In genomic region chr3:149339931-149340309, GRCh38 we compare ENCODE assay signal across 9 cellular contexts. TPM values are rescaled to one million over a fixed set of nuclear protein-coding genes. Genes with fewer than 3 reads are reported as not detected.
A peak's percentile ranks its signal among the peaks of the same experiment; 100 is the strongest.
DNase-seq lines count a peak whose midpoint lies in the region; ATAC-seq and TF ChIP-seq lines count a peak whose summit lies in the region.
"Had no signal": no experiment of that assay in that cellular context is flagged by ENCODE, and none has a peak within 500 bp of the region (broad histone marks: within the 10 kb centered on the region; RNA-seq: fewer than 3 reads in every experiment).

No MANE protein-coding gene starts in this region.

- intact Hi-C loops in HCT116 (cut with micrococcal nuclease), result no loop called here

- TF ChIP-seq POLR2A in HCT116 (IDR thresholded peaks at IDR 0.05; ENCODE audit: borderline replicate concordance, extremely low read depth, insufficient read depth, insufficient read length), result no peak

- no peaks in the 10 kb centered on the region for H4K20me1 ChIP-seq in HCT116 (ENCODE audit: insufficient read depth)

- H3K9ac ChIP-seq in HCT116 (ENCODE audit: low read length), result peak overlapping the region; percentile 52
- H3K9ac ChIP-seq in parathyroid adenoma, result no peak overlapping the region

- TF ChIP-seq RAD21 in HCT116 (IDR thresholded peaks at IDR 0.05; ENCODE audit: low read depth), result peak; percentile 33; the same call in 1 of the 2 replicates

- H3K36me3 ChIP-seq in HCT116 (ENCODE audit: control insufficient read depth in 1 of 2, insufficient read depth in 2 of 2, low read length in 2 of 2) (no peaks in the 10 kb centered on the region), RWPE2 (ENCODE audit: low read depth) (no peaks in the 10 kb centered on the region), parathyroid adenoma (ENCODE audit: control insufficient read depth, insufficient read depth, low read length) (no peaks in the 10 kb centered on the region)

- H3K27ac ChIP-seq in HCT116 (ENCODE audit: low read depth, low read length) (peak overlapping the region; percentile 70), RWPE2 (ENCODE audit: poor library complexity, severe bottlenecking) (peak overlapping the region; percentile 98), parathyroid adenoma (peak overlapping the region; percentile 52)

- peaks cover 13 to 54% of the 10 kb centered on the region in 2 experiments; a peak in 3 of 4 replicates for H3K4me1 ChIP-seq in HCT116 (ENCODE audit: control insufficient read depth in 1 of 2, insufficient read depth in 2 of 2, low read length in 2 of 2)
- peaks cover 41% of the 10 kb centered on the region for H3K4me1 ChIP-seq in RWPE2 (ENCODE audit: insufficient read depth, poor library complexity, severe bottlenecking)
- H3K4me1 ChIP-seq in parathyroid adenoma, result no peaks in the 10 kb centered on the region

- CTCF ChIA-PET in HCT116 (lab: Charles Lee), result no interaction called here

- TF ChIP-seq CTCF in HCT116 (IDR thresholded peaks at IDR 0.05 in 2 of 3, conservative IDR thresholded peaks at IDR 0.05 in 1 of 3; ENCODE audit: borderline replicate concordance in 1 of 3, insufficient read depth in 1 of 3, low read depth in 2 of 3, low read length in 2 of 3) (no peak), RWPE2 (IDR thresholded peaks at IDR 0.05; ENCODE audit: poor library complexity, severe bottlenecking) (no peak), fibroblast of the aortic adventitia (IDR thresholded peaks at IDR 0.05; ENCODE audit: insufficient read depth, low read length) (no peak), parathyroid adenoma (IDR thresholded peaks at IDR 0.05) (no peak)

- H2AFZ ChIP-seq in HCT116 (ENCODE audit: low read depth, low read length, poor library complexity, severe bottlenecking) (no peak overlapping the region), parathyroid adenoma (no peak overlapping the region)

- ATAC-seq in HCT116 (peak; percentile 99), RWPE2 (ENCODE audit: low read depth) (peak; percentile 98), GM21526 (IDR thresholded peaks at IDR 0.05; ENCODE audit: low FRiP score, unreplicated experiment) (no peak), HG02588 (IDR thresholded peaks at IDR 0.05; ENCODE audit: unreplicated experiment) (no peak), GM19328 (IDR thresholded peaks at IDR 0.05; ENCODE audit: unreplicated experiment) (no peak)

- H3K9me2 ChIP-seq in HCT116 (ENCODE audit: insufficient read depth), result no peaks in the 10 kb centered on the region

- DNase-seq in HCT116 (ENCODE audit: low read depth, low spot score) (peak; percentile 93), RWPE2 (ENCODE audit: low spot score) (peak; percentile 93), fibroblast of the aortic adventitia (ENCODE audit: low read depth) (peak; percentile 98)
- no peak for DNase-seq in stimulated activated CD4-positive, alpha-beta T cell treated with anti-CD3 and anti-CD28 coated beads, Interleukin-4, amount 100 ng/mL, for 4 hours

- no peaks in the 10 kb centered on the region for H3K9me3 ChIP-seq in HCT116 (ENCODE audit: control insufficient read depth in 1 of 2, insufficient read depth in 1 of 2, low read depth in 1 of 2, low read length in 2 of 2)
- no peaks in the 10 kb centered on the region for H3K9me3 ChIP-seq in RWPE2 (ENCODE audit: severe bottlenecking)
- no peaks in the 10 kb centered on the region for H3K9me3 ChIP-seq in parathyroid adenoma (ENCODE audit: control insufficient read depth, low read length)

- RAD21 ChIA-PET in HCT116 (lab: Charles Lee; ENCODE audit: low non-redundant PET in 1 of 2, low total read pairs in 2 of 2, uncharacterized antibody in 2 of 2, unreplicated experiment in 2 of 2), result no interaction called here

- no peaks in the 10 kb centered on the region for H3K79me2 ChIP-seq in HCT116 (ENCODE audit: insufficient read depth, low read length)
- no peaks in the 10 kb centered on the region for H3K79me2 ChIP-seq in parathyroid adenoma

- H3K27me3 ChIP-seq in HCT116 (ENCODE audit: insufficient read depth, low read length), result no peaks in the 10 kb centered on the region
- no peaks in the 10 kb centered on the region for H3K27me3 ChIP-seq in RWPE2 (ENCODE audit: insufficient read depth, poor library complexity, severe bottlenecking)
- H3K27me3 ChIP-seq in parathyroid adenoma (ENCODE audit: control insufficient read depth, insufficient read depth, low read length), result no peaks in the 10 kb centered on the region

- POLR2A ChIA-PET in HCT116 (lab: Charles Lee), result no interaction called here

- no TSS peak for BruUV-seq in HCT116 (replicated peaks; lab: Mats Ljungman, UMichigan)

- peak overlapping the region; percentile 74 for H3K4me2 ChIP-seq in HCT116 (ENCODE audit: low read length)
- no peak overlapping the region for H3K4me2 ChIP-seq in parathyroid adenoma (ENCODE audit: low read length)

- peak overlapping the region; percentile 21 to 40 for H3K4me3 ChIP-seq in HCT116 (replicated peaks in 1 of 2; ENCODE audit: low read depth in 1 of 2, low read length in 2 of 2)
- H3K4me3 ChIP-seq in RWPE2 (ENCODE audit: severe bottlenecking), result no peak overlapping the region
- H3K4me3 ChIP-seq in fibroblast of the aortic adventitia (ENCODE audit: low read depth, low read length), result no peak overlapping the region
- H3K4me3 ChIP-seq in parathyroid adenoma (ENCODE audit: low read depth, low read length), result no peak overlapping the region

TF ChIP-seq in HCT116, 20 proteins besides CTCF, POLR2A, EP300 and RAD21 (continues in another document):
- no peak for TF ChIP-seq EGR1 (IDR thresholded peaks at IDR 0.05; ENCODE audit: low read depth)
- TF ChIP-seq SRF (IDR thresholded peaks at IDR 0.05; ENCODE audit: low read depth), result peak; percentile 68
- TF ChIP-seq CBX3 (IDR thresholded peaks at IDR 0.05; ENCODE audit: low read depth), result peak; percentile 89
- TF ChIP-seq POLR2AphosphoS5 (IDR thresholded peaks at IDR 0.05; ENCODE audit: low read depth, low read length), result peak; percentile 71; the same call in 1 of the 2 replicates
- TF ChIP-seq REST (IDR thresholded peaks at IDR 0.05; ENCODE audit: low read depth), result no peak
- no peak for TF ChIP-seq EZH2 (IDR thresholded peaks at IDR 0.05)
- TF ChIP-seq SP1 (IDR thresholded peaks at IDR 0.05; ENCODE audit: low read depth), result peak; percentile 96
- peak; percentile 28; the same call in 1 of the 2 replicates for TF ChIP-seq ATF3 (IDR thresholded peaks at IDR 0.05)
- TF ChIP-seq FOSL1 (IDR thresholded peaks at IDR 0.05; ENCODE audit: low read depth), result peak; percentile 99
- TF ChIP-seq EZH2phosphoT487 (IDR thresholded peaks at IDR 0.05; ENCODE audit: borderline replicate concordance), result no peak
- peak; percentile 78; the same call in 1 of the 2 replicates for TF ChIP-seq SIN3A (IDR thresholded peaks at IDR 0.05; ENCODE audit: low read depth)
- TF ChIP-seq ZFX (IDR thresholded peaks at IDR 0.05), result no peak
- peak; percentile 60 for TF ChIP-seq YY1 (IDR thresholded peaks at IDR 0.05; ENCODE audit: extremely low read depth, insufficient replicate concordance, low read depth, low read length)
- peak; percentile 72 for TF ChIP-seq CEBPB (IDR thresholded peaks at IDR 0.05; ENCODE audit: low read depth)
- peak; percentile 98 for TF ChIP-seq JUND (IDR thresholded peaks at IDR 0.05)
- peak; percentile 52 for TF ChIP-seq ZBTB33 (IDR thresholded peaks at IDR 0.05; ENCODE audit: extremely low read depth, insufficient replicate concordance, low read length)

RNA-seq across cellular contexts. Expression of gene TM4SF18, which starts 6.5 kb away (rescaled TPM):
- 0.34 TPM for total RNA-seq in HCT116 (2021; ENCODE audit: unreplicated experiment)
- 0.77 and 1.2 TPM in 2 replicates for polyA plus RNA-seq in HCT116 (2012)
- 0.27 and 1.3 TPM in 2 replicates for total RNA-seq in fibroblast of the aortic adventitia (ENCODE audit: low replicate concordance)
- total RNA-seq: T-helper 1 cell treated with Interleukin-12 subunit alpha and Interleukin-12 subunit beta and Interleukin-4 antibody, amounts not matched to agents 30 ng/mL and 1 ng/mL, for 36 hours had no signal

RNA-seq across cellular contexts. Expression of gene TM4SF1, which starts 37.5 kb away (rescaled TPM):
- total RNA-seq in HCT116 (2021; ENCODE audit: unreplicated experiment) (0.66 TPM), fibroblast of the aortic adventitia (ENCODE audit: low replicate concordance) (213 and 299 TPM in 2 replicates)
- 0.07 and 0.09 TPM in 2 replicates for polyA plus RNA-seq in HCT116 (2012)

Comparison
In these comparisons a context has a peak if more than half of its experiments do, and no peak if none do; other contexts are left out.
1. ATAC-seq: peak in HCT116 (single experiment) and RWPE2 (single experiment); none in GM21526 (single experiment), HG02588 (single experiment) and GM19328 (single experiment).
2. DNase-seq: peak in HCT116 (single experiment), RWPE2 (single experiment) and fibroblast of the aortic adventitia (single experiment); none in stimulated activated CD4-positive, alpha-beta T cell treated with anti-CD3 and anti-CD28 coated beads, Interleukin-4, amount 100 ng/mL, for 4 hours (0 of 2).
3. H3K4me3 ChIP-seq: peak in HCT116 (2 of 2); none in RWPE2 (single experiment), fibroblast of the aortic adventitia (single experiment) and parathyroid adenoma (single experiment).
4. RNA of gene TM4SF1, which starts 37.5 kb away (total RNA-seq): 213 to 299 TPM in fibroblast of the aortic adventitia; 0.66 TPM in HCT116 (single experiment); every median in the first group is over 100 times any median in the second.
5. Peak in every context shown above with its lines, with median percentiles within 50 percentile points of each other: H3K27ac ChIP-seq.